1 cellular context compared by ENCODE assay signal in the genomic region with DNA sequence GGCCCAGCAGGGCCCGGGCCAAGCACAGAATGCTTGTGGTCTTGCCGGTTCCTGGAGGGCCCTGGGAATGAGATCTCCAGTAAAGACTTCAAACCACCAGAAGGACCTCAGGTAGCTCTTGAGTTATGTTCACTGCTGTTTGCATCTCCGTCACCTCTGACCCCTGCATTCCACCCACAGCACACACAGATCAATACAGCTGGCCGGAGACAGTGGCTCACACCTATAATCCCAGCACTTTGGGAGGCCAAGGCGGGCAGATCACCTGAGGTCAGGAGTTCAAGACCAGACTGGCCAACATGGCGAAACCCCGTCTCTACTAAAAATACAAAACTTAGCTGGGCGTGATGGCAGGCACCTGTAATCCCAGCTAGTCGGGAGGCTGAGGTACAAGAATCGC. TPM values are rescaled to one million over a fixed set of nuclear protein-coding genes. Genes with fewer than 3 reads are reported as not detected.
"Had no signal": no experiment of that assay in that cellular context is flagged by ENCODE, and none has a peak within 500 bp of the region (broad histone marks: within the 10 kb centered on the region; RNA-seq: fewer than 3 reads in every experiment).

No MANE protein-coding gene starts in this region.

RNA-seq across cellular contexts. Expression of a gene that starts 39.3 kb away (rescaled TPM):
- total RNA-seq: smooth muscle cell had no signal
- polyA plus RNA-seq: smooth muscle cell had no signal
